In the genomic region with DNA sequence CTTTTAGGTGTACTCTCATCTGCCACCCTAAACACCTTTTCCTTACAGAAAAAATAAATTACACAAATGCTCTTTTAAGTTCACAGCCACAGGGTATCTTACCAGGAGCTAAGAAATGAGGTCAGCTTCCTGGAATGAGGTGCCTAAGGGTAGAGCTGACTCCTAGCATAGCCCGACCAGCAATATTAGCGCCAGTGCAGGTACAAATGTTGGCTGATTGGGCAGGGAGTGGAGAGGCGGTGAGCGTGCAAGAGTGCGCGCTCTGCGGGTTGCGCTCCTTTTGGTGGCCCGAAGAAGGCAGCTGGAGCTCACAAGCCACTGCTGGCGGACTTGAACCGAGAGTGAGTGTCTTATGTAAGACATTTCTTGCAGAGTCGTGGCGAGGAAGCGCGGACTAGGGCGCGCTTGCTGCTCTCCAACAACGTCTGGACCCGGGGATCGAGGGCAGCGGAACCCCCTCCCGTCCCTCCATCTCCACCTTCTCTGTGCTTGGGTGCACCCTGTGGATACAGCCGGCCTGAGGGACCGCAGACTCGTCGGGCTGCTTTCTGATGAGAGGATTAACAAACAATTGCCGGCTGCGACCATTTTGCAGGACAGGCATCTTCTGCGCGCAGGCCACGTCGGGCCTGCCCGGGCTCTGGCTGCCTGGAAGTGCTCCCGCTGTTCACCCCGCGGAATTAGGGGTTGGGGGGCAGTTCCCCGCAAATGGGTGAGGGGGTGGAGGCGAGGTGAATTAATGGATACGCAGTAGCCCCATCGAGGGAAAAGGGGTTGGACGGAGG, we compare ENCODE assay signal across 1 cellular context.
TF ChIP-seq lines count a peak whose summit lies in the region.

No MANE protein-coding gene starts in this region.

TF ChIP-seq in HepG2, 621 proteins besides CTCF, POLR2A, EP300 and RAD21:
- TF ChIP-seq RORA (CRISPR knock-in tag; IDR thresholded peaks at IDR 0.05) = no peak
